8 cellular contexts compared by ENCODE assay signal in genomic region chr4:6270691-6271121, GRCh38. TPM values are rescaled to one million over a fixed set of nuclear protein-coding genes. Genes with fewer than 3 reads are reported as not detected.
DNase-seq lines count a peak whose midpoint lies in the region; ATAC-seq, FAIRE-seq and TF ChIP-seq lines count a peak whose summit lies in the region.

No MANE protein-coding gene starts in this region.

- intact Hi-C loops in spleen (cut with DNase I; ENCODE audit: low total_unique reads): no loop called here

- DNase-seq in H54 (ENCODE audit: insufficient read length, low spot score) (peak; percentile 67), hepatic stellate cell (ENCODE audit: low spot score) (peak; percentile 72), spleen (peak; percentile 77), HCEC 1CT (no peak), NCI-H146 treated with DMSO at 0.1 percent for 48 hours (lab: John Stamatoyannopoulos, UW; ENCODE audit: unreplicated experiment) (no peak)
- no peak for DNase-seq in activated T-cell treated with anti-CD3 and anti-CD28 coated beads, Interleukin-2, amount 50 U/mL, for 4 hours

- H3K27me3 Mint-ChIP-seq in activated T-cell treated with anti-CD3 and anti-CD28 coated beads, Interleukin-2, amount 50 U/mL, for 4 hours (ENCODE audit: low read depth): peaks cover 6% of the 10 kb centered on the region

- peaks cover 0 to 19% (median 0%) of the 10 kb centered on the region in 7 donors for H3K27me3 ChIP-seq in spleen (replicated peaks in 1 of 7)

- TF ChIP-seq POLR2A in H54 (IDR thresholded peaks at IDR 0.05; ENCODE audit: low read depth, low read length) (no peak), spleen (IDR thresholded peaks at IDR 0.05) (no peak)

- TF ChIP-seq CTCF in spleen (IDR thresholded peaks at IDR 0.05 in 8 of 11, conservative IDR thresholded peaks at IDR 0.05 in 3 of 11): no peak

- H3K9me3 ChIP-seq in spleen: no peaks in the 10 kb centered on the region

- no peaks in the 10 kb centered on the region for H3K9me3 Mint-ChIP-seq in activated T-cell treated with anti-CD3 and anti-CD28 coated beads, Interleukin-2, amount 50 U/mL, for 4 hours

- H3K4me1 ChIP-seq in spleen: peaks cover 7 to 77% (median 57%) of the 10 kb centered on the region in 6 donors

- no peaks in the 10 kb centered on the region for H3K36me3 ChIP-seq in spleen

- no peak for ATAC-seq in activated T-cell treated with anti-CD3 and anti-CD28 coated beads, Interleukin-2, amount 50 U/mL, for 4 hours
- ATAC-seq in GM21360 (IDR thresholded peaks at IDR 0.05; ENCODE audit: unreplicated experiment) (no peak), HG03432 (IDR thresholded peaks at IDR 0.05; ENCODE audit: unreplicated experiment) (no peak)

- H3K27ac ChIP-seq in spleen: peak overlapping the region in 4 of 8 donors; percentile 75 to 82 (median 80)

- no peaks in the 10 kb centered on the region for H3K36me3 Mint-ChIP-seq in activated T-cell treated with anti-CD3 and anti-CD28 coated beads, Interleukin-2, amount 50 U/mL, for 4 hours (ENCODE audit: insufficient read depth)

- H3K4me3 ChIP-seq in spleen: peak overlapping the region; percentile 76 to 99 (median 86)

- no peak for FAIRE-seq in H54 (lab: Jason Lieb, UNC)

- peak overlapping the region; percentile 84 for H3K4me3 Mint-ChIP-seq in activated T-cell treated with anti-CD3 and anti-CD28 coated beads, Interleukin-2, amount 50 U/mL, for 4 hours

- 53 to 65% (median 57%) methylated on average over 6 of the region's 6 CpGs for WGBS in spleen, 5 donors

- H3K4me1 Mint-ChIP-seq in activated T-cell treated with anti-CD3 and anti-CD28 coated beads, Interleukin-2, amount 50 U/mL, for 4 hours (ENCODE audit: low read depth): peaks cover 21% of the 10 kb centered on the region

RNA-seq across cellular contexts. Expression of gene WFS1, which starts 1.1 kb away (rescaled TPM):
- total RNA-seq in activated T-cell treated with anti-CD3 and anti-CD28 coated beads, Interleukin-2, amount 50 U/mL, for 4 hours: 1 to 10 TPM; 7.0 to 7.7 (median 7.3) TPM
- total RNA-seq in spleen: 10 to 100 TPM; 23.8 to 62.2 (median 54.8) TPM
- 10 to 100 TPM in 1 of 3 donors, 1 to 10 TPM in 2; 4.9 to 10.4 (median 8.0) TPM for polyA plus RNA-seq in spleen

Comparison
In these comparisons a context has a peak if more than half of its experiments do, and no peak if none do; other contexts are left out.
1. DNase-seq: peak in H54 (single experiment), hepatic stellate cell (single experiment) and spleen (single experiment); none in activated T-cell treated with anti-CD3 and anti-CD28 coated beads, Interleukin-2, amount 50 U/mL, for 4 hours (single experiment), HCEC 1CT (single experiment) and NCI-H146 treated with DMSO at 0.1 percent for 48 hours (single experiment).